In the genomic region with DNA sequence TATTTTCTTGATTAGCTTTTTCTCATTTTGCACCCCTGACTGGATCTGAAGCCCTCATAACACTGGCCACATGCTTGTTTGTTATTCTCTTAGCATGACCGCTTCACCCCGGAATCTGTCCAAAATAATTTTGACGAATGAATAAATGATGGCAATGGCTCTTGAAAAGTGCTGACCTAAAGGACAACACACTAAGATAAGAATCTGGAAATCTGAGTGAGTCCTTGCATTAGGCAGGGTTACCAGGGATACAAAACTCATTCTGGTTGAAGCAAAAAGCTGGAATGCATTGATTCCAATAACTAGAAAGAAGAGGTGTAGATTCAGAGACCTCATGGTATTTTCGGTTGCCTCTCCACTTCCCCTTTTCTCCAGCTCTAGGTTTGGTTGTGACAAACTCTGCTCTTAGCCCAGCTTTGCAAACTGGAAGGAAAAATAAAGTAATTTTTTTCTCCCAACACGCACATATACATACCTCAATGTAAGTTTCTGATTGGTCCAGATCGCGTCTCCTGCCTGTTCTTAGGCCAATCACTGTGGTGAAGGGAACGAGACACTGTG, we compare ENCODE assay signal across 10 cellular contexts.
DNase-seq lines count a peak whose midpoint lies in the region; ATAC-seq and TF ChIP-seq lines count a peak whose summit lies in the region.
"Had no signal": no experiment of that assay in that cellular context is flagged by ENCODE, and none has a peak within 500 bp of the region (broad histone marks: within the 10 kb centered on the region; RNA-seq: fewer than 3 reads in every experiment).

No MANE protein-coding gene starts in this region.

- peak; percentile 82 for ATAC-seq in GM18870 (IDR thresholded peaks at IDR 0.05; ENCODE audit: unreplicated experiment)
- peak; percentile 51 for ATAC-seq in HG02610 (IDR thresholded peaks at IDR 0.05; ENCODE audit: unreplicated experiment)
- no peak for ATAC-seq in psoas muscle
- ATAC-seq in stimulated activated naive CD8-positive, alpha-beta T cell treated with anti-CD3 and anti-CD28 coated beads, Interleukin-15, Interleukin-2, amounts not matched to agents 100 U/mL and 50 U/mL, for 24 hours, result no peak

- intact Hi-C loops in psoas muscle (cut with DNase I), result no loop called here

- H3K4me1 Mint-ChIP-seq in mesothelial cell of epicardium, result peaks cover 61% of the 10 kb centered on the region

- H3K27ac ChIP-seq in right atrium auricular region (no peak overlapping the region), psoas muscle (no peak overlapping the region)

- H3K27me3 Mint-ChIP-seq in mesothelial cell of epicardium (ENCODE audit: low read depth), result no peaks in the 10 kb centered on the region
- H3K27me3 Mint-ChIP-seq: activated naive CD4-positive, alpha-beta T cell treated with anti-CD3 and anti-CD28 coated beads, Interleukin-2, amount 10 ng/mL, durations not matched to agents 7 days and 5 days had no signal

- 93 to 95% (median 94%) methylated on average over 8 of the region's 8 CpGs for WGBS in psoas muscle, 3 donors

- TF ChIP-seq CTCF in mesothelial cell of epicardium (IDR thresholded peaks at IDR 0.05; ENCODE audit: unreplicated experiment), result no peak
- TF ChIP-seq CTCF in right atrium auricular region (IDR thresholded peaks at IDR 0.05), result no peak
- TF ChIP-seq CTCF in psoas muscle (IDR thresholded peaks at IDR 0.05), result no peak

- H3K27me3 ChIP-seq in right atrium auricular region (no peaks in the 10 kb centered on the region), psoas muscle (ENCODE audit: insufficient read depth in 3 of 3, low read length in 2 of 3) (no peaks in the 10 kb centered on the region)

- H3K36me3 ChIP-seq in right atrium auricular region (no peaks in the 10 kb centered on the region), psoas muscle (ENCODE audit: insufficient read depth in 1 of 2, low read depth in 1 of 2) (no peaks in the 10 kb centered on the region)

- no peaks in the 10 kb centered on the region for H3K9me3 ChIP-seq in right atrium auricular region
- no peaks in the 10 kb centered on the region for H3K9me3 ChIP-seq in psoas muscle

- H3K36me3 Mint-ChIP-seq in mesothelial cell of epicardium, result no peaks in the 10 kb centered on the region
- H3K36me3 Mint-ChIP-seq: CD8-positive, alpha-beta memory T cell had no signal

- H3K4me3 ChIP-seq in right atrium auricular region (no peak overlapping the region), psoas muscle (no peak overlapping the region)

- H3K9me3 Mint-ChIP-seq in mesothelial cell of epicardium, result no peaks in the 10 kb centered on the region
- H3K9me3 Mint-ChIP-seq: CD8-positive, alpha-beta memory T cell had no signal

- H3K4me1 ChIP-seq in right atrium auricular region, result peaks cover 0 to 34% of the 10 kb centered on the region in 2 donors
- H3K4me1 ChIP-seq in psoas muscle, result no peaks in the 10 kb centered on the region

- DNase-seq in NAMALWA (ENCODE audit: low spot score) (peak; percentile 7), mesothelial cell of epicardium (ENCODE audit: low spot score in 2 of 2, unreplicated experiment in 2 of 2) (no peak), right atrium auricular region (ENCODE audit: low spot score) (no peak), psoas muscle (no peak), mesenteric fat pad (ENCODE audit: low spot score) (no peak)
- DNase-seq in stimulated activated naive CD8-positive, alpha-beta T cell treated with anti-CD3 and anti-CD28 coated beads, Interleukin-15, Interleukin-2, amounts not matched to agents 100 U/mL and 50 U/mL, for 24 hours, result no peak
- DNase-seq: activated naive CD4-positive, alpha-beta T cell treated with anti-CD3 and anti-CD28 coated beads, Interleukin-2, amount 10 ng/mL, durations not matched to agents 7 days and 5 days; CD8-positive, alpha-beta memory T cell had no signal

- no peak overlapping the region for H3K4me3 Mint-ChIP-seq in mesothelial cell of epicardium
- H3K4me3 Mint-ChIP-seq: activated naive CD4-positive, alpha-beta T cell treated with anti-CD3 and anti-CD28 coated beads, Interleukin-2, amount 10 ng/mL, durations not matched to agents 7 days and 5 days; CD8-positive, alpha-beta memory T cell had no signal

- peak overlapping the region; percentile 91 for H3K27ac Mint-ChIP-seq in mesothelial cell of epicardium
- H3K27ac Mint-ChIP-seq: activated naive CD4-positive, alpha-beta T cell treated with anti-CD3 and anti-CD28 coated beads, Interleukin-2, amount 10 ng/mL, durations not matched to agents 7 days and 5 days; CD8-positive, alpha-beta memory T cell had no signal

Comparison
In these comparisons a context has a peak if more than half of its experiments do, and no peak if none do; other contexts are left out.
1. ATAC-seq: peak in GM18870 (single experiment) and HG02610 (single experiment); none in psoas muscle (0 of 4) and stimulated activated naive CD8-positive, alpha-beta T cell treated with anti-CD3 and anti-CD28 coated beads, Interleukin-15, Interleukin-2, amounts not matched to agents 100 U/mL and 50 U/mL, for 24 hours (single experiment).